Comparison of ENCODE assay signal across 20 cellular contexts in genomic region chr3:103818800-103819199, GRCh38.
"Had no signal": no experiment of that assay in that cellular context is flagged by ENCODE, and none has a peak within 500 bp of the region (broad histone marks: within the 10 kb centered on the region; RNA-seq: fewer than 3 reads in every experiment).

No MANE protein-coding gene starts in this region.

- H3K4me1 Mint-ChIP-seq: activated naive CD8-positive, alpha-beta T cell treated with anti-CD3 and anti-CD28 coated beads, Interleukin-2, amount 50 U/mL, for 24 hours; naive B cell had no signal

- H3K9me3 ChIP-seq: lower lobe of right lung, ovary, thoracic aorta, upper lobe of left lung had no signal

- H3K4me3 Mint-ChIP-seq: activated CD4-positive, alpha-beta memory T cell treated with anti-CD3 and anti-CD28 coated beads for 36 hours; activated naive CD8-positive, alpha-beta T cell treated with anti-CD3 and anti-CD28 coated beads, Interleukin-2, amount 50 U/mL, for 24 hours; naive B cell; neural crest cell had no signal

- H3K27me3 ChIP-seq: heart right ventricle, ovary, upper lobe of left lung had no signal

- H3K36me3 Mint-ChIP-seq: activated CD4-positive, alpha-beta memory T cell treated with anti-CD3 and anti-CD28 coated beads for 36 hours; brain; naive B cell had no signal

- H3K36me3 ChIP-seq: heart right ventricle, lower lobe of right lung, ovary, thoracic aorta, upper lobe of left lung had no signal

- H3K4me1 ChIP-seq: heart right ventricle, lower lobe of right lung, upper lobe of left lung had no signal

- H3K4me3 ChIP-seq: heart right ventricle, lower lobe of right lung, ovary, thoracic aorta, upper lobe of left lung had no signal

- H3K27ac Mint-ChIP-seq: activated CD4-positive, alpha-beta memory T cell treated with anti-CD3 and anti-CD28 coated beads for 36 hours; activated naive CD8-positive, alpha-beta T cell treated with anti-CD3 and anti-CD28 coated beads, Interleukin-2, amount 50 U/mL, for 24 hours; naive B cell had no signal

- H3K27me3 Mint-ChIP-seq: activated CD4-positive, alpha-beta memory T cell treated with anti-CD3 and anti-CD28 coated beads for 36 hours; activated naive CD8-positive, alpha-beta T cell treated with anti-CD3 and anti-CD28 coated beads, Interleukin-2, amount 50 U/mL, for 24 hours; naive B cell had no signal

- H3K9me3 Mint-ChIP-seq: activated CD4-positive, alpha-beta memory T cell treated with anti-CD3 and anti-CD28 coated beads for 36 hours; brain; neural crest cell had no signal

- DNase-seq: activated CD4-positive, alpha-beta memory T cell treated with anti-CD3 and anti-CD28 coated beads for 36 hours; activated CD4-positive, alpha-beta T cell treated with anti-CD3 and anti-CD28 coated beads for 4 hours; activated CD4-positive, CD25-positive, alpha-beta regulatory T cell; activated effector memory CD4-positive, alpha-beta T cell treated with anti-CD3 and anti-CD28 coated beads, Interleukin-2, amount 50 U/mL, for 16 hours; activated naive CD4-positive, alpha-beta T cell treated with anti-CD3 and anti-CD28 coated beads, Interleukin-2, amount 50 U/mL, for 16 hours; activated naive CD8-positive, alpha-beta T cell treated with anti-CD3 and anti-CD28 coated beads, Interleukin-2, amount 50 U/mL, for 24 hours; activated T-cell treated with anti-CD3 and anti-CD28 coated beads for 4 hours; heart right ventricle; kidney; lower lobe of right lung; naive B cell; ovary; right cardiac atrium; stimulated activated CD4-positive, alpha-beta T cell treated with anti-CD3 and anti-CD28 coated beads, Interleukin-4, amount 100 ng/mL, for 24 hours; stimulated activated naive CD4-positive, alpha-beta T cell treated with Interleukin-2 at 50 U/mL for 16 hours; T-helper 9 cell; upper lobe of left lung had no signal

- H3K27ac ChIP-seq: heart right ventricle, lower lobe of right lung, ovary, thoracic aorta, upper lobe of left lung had no signal
